In the genomic region with DNA sequence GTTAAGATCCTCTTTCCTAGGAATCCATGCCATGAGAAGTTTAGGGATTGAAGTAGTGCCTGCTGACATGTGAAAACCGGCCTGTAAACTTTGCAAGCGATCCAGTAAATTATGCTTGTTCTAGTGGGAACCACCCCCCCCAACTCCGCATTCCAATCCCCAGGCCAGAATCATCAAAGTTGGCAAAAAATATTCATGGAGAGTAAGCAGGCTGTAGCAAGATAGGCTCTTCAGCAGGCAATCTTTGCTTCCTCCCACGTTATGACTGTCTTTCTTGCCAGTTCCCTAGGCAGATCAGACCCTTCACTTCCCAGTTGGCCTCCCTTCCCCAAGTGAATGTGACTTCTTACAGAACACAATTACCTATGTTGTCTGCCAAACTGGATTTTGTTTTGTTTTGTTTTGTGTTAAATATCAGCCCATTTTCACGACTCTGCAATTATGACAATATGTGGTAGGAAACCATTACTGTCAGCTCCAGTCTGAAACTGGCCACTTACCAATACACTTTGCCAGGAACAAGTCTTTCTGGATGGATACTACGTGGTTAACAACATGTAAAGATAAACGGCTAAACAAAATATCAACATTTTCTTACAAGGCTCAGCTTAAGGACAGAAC, we compare ENCODE assay signal across 10 cellular contexts. TPM values are rescaled to one million over a fixed set of nuclear protein-coding genes. Genes with fewer than 3 reads are reported as not detected.
DNase-seq lines count a peak whose midpoint lies in the region; ATAC-seq and TF ChIP-seq lines count a peak whose summit lies in the region.
"Had no signal": no experiment of that assay in that cellular context is flagged by ENCODE, and none has a peak within 500 bp of the region (broad histone marks: within the 10 kb centered on the region; RNA-seq: fewer than 3 reads in every experiment).

No MANE protein-coding gene starts in this region.

- peaks cover 50 to 76% (median 66%) of the 10 kb centered on the region in 10 experiments for H3K4me1 ChIP-seq in BLaER1 treated with 17β-estradiol and CSF1 and Interleukin-3, amounts not matched to agents 10 nM and 100 nM
- peaks cover 13 to 45% (median 20%) of the 10 kb centered on the region in 3 donors for H3K4me1 ChIP-seq in esophagus squamous epithelium

- no peak overlapping the region for H3K27ac Mint-ChIP-seq in progenitor cell of endocrine pancreas

- 42 to 55% methylated on average over 7 of the region's 7 CpGs for WGBS in esophagus squamous epithelium, 2 donors

- peak overlapping the region; percentile 78 to 96 (median 90) for H3K27ac ChIP-seq in BLaER1 treated with 17β-estradiol and CSF1 and Interleukin-3, amounts not matched to agents 10 nM and 100 nM
- H3K27ac ChIP-seq in esophagus squamous epithelium: peak overlapping the region in 3 of 4 donors; percentile 60 to 83 (median 82)

- intact Hi-C loops in esophagus squamous epithelium (cut with DNase I): no loop called here

- peak overlapping the region; percentile 85 to 95 (median 89) for H3K9ac ChIP-seq in BLaER1 treated with 17β-estradiol and CSF1 and Interleukin-3, amounts not matched to agents 10 nM and 100 nM

- peaks cover 0 to 18% (median 0%) of the 10 kb centered on the region in 11 experiments; a peak in 5 of 22 replicates for H4K20me1 ChIP-seq in BLaER1 treated with 17β-estradiol and CSF1 and Interleukin-3, amounts not matched to agents 10 nM and 100 nM

- peak; percentile 14 for DNase-seq in NOMO-1 treated with dmso at 0.1 percent for 144 hours (lab: John Stamatoyannopoulos, UW; ENCODE audit: unreplicated experiment)
- no peak for DNase-seq in esophagus squamous epithelium (lab: John Stamatoyannopoulos, UW)
- no peak for DNase-seq in progenitor cell of endocrine pancreas (ENCODE audit: low spot score, unreplicated experiment)
- DNase-seq in NCI-H1105 treated with DMSO at 0.1 percent for 48 hours (lab: John Stamatoyannopoulos, UW): no peak
- no peak for DNase-seq in C1 segment of cervical spinal cord (lab: John Stamatoyannopoulos, UW)

- H3K4me3 ChIP-seq in BLaER1 treated with 17β-estradiol and CSF1 and Interleukin-3, amounts not matched to agents 10 nM and 100 nM: peak overlapping the region; percentile 69 to 94 (median 88)
- H3K4me3 ChIP-seq in esophagus squamous epithelium: peak overlapping the region in 3 of 4 donors; percentile 48 to 74 (median 58)
- H3K4me3 ChIP-seq: K562 had no signal

- H3K36me3 ChIP-seq in BLaER1 treated with 17β-estradiol and CSF1 and Interleukin-3, amounts not matched to agents 10 nM and 100 nM: peaks cover 0 to 15% (median 0%) of the 10 kb centered on the region in 11 experiments; a peak in 5 of 22 replicates
- no peaks in the 10 kb centered on the region for H3K36me3 ChIP-seq in esophagus squamous epithelium

- TF ChIP-seq POLR2A in esophagus squamous epithelium (IDR thresholded peaks at IDR 0.05): no peak

- H3K9me3 Mint-ChIP-seq in progenitor cell of endocrine pancreas (ENCODE audit: low read depth): no peaks in the 10 kb centered on the region
- H3K9me3 Mint-ChIP-seq: activated naive CD4-positive, alpha-beta T cell treated with anti-CD3 and anti-CD28 coated beads, Interleukin-2, amount 50 U/mL, for 72 hours had no signal

- peak overlapping the region; percentile 85 to 99 (median 97) for H3K4me2 ChIP-seq in BLaER1 treated with 17β-estradiol and CSF1 and Interleukin-3, amounts not matched to agents 10 nM and 100 nM

- H3K4me1 Mint-ChIP-seq in progenitor cell of endocrine pancreas (ENCODE audit: low read depth): peaks cover 13% of the 10 kb centered on the region

- H3K27me3 ChIP-seq in BLaER1 treated with 17β-estradiol and CSF1 and Interleukin-3, amounts not matched to agents 10 nM and 100 nM: no peaks in the 10 kb centered on the region
- H3K27me3 ChIP-seq in esophagus squamous epithelium: peaks cover 0 to 85% (median 4%) of the 10 kb centered on the region in 4 donors

- TF ChIP-seq CTCF in esophagus squamous epithelium (IDR thresholded peaks at IDR 0.05): no peak
- no peak for TF ChIP-seq CTCF in progenitor cell of endocrine pancreas (IDR thresholded peaks at IDR 0.05; ENCODE audit: unreplicated experiment)

- peak overlapping the region; percentile 78 for H3K4me3 Mint-ChIP-seq in progenitor cell of endocrine pancreas (ENCODE audit: low read depth)

- H3K36me3 Mint-ChIP-seq in progenitor cell of endocrine pancreas (ENCODE audit: insufficient read depth): no peaks in the 10 kb centered on the region

- H3K27me3 Mint-ChIP-seq in progenitor cell of endocrine pancreas: peaks cover 57% of the 10 kb centered on the region

- peaks cover 0 to 8% (median 0%) of the 10 kb centered on the region in 11 experiments; a peak in 2 of 22 replicates for H3K9me3 ChIP-seq in BLaER1 treated with 17β-estradiol and CSF1 and Interleukin-3, amounts not matched to agents 10 nM and 100 nM (replicated peaks in 1 of 11)
- H3K9me3 ChIP-seq in esophagus squamous epithelium: no peaks in the 10 kb centered on the region

- ATAC-seq in HG03159 (IDR thresholded peaks at IDR 0.05; ENCODE audit: unreplicated experiment): no peak
- no peak for ATAC-seq in GM21723 (IDR thresholded peaks at IDR 0.05; ENCODE audit: unreplicated experiment)

RNA-seq across cellular contexts. Expression of a gene that starts 1.1 kb away (rescaled TPM):
- total RNA-seq in esophagus squamous epithelium (1 to 10 TPM in 2 of 4 donors, under 1 TPM in 1, not detected in 1; 0.31 to 2.5 (median 1.1) TPM), progenitor cell of endocrine pancreas (1.00 and 1.1 TPM in 2 replicates)
- total RNA-seq: K562 had no signal

RNA-seq across cellular contexts. Expression of a gene that starts 45.5 kb away (rescaled TPM):
- under 1 TPM in 1 of 4 donors, not detected in 3; 0.57 TPM for total RNA-seq in esophagus squamous epithelium
- total RNA-seq in progenitor cell of endocrine pancreas: not detected in 2 replicates
- total RNA-seq: K562 had no signal
